Comparison of ENCODE assay signal across 11 cellular contexts in the genomic region with DNA sequence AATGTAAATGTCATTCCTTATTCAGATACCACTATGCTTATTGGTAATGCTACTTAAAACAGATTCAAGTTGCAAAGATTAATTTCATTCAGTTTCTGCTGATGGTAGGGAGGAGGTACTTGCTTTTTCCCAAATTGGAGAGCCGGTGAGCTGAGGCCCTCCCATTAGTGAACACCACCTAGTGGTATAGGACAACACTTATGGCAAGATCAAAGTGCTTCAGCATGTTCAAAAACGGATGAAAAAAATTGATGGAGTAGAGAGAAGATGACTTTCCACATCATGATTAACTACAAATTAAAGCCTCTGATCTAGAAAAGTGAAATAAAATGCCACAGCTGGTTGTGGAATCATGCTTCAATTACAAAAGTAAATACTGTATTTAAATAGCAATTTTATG.
A peak's percentile ranks its signal among the peaks of the same experiment; 100 is the strongest.
DNase-seq lines count a peak whose midpoint lies in the region; ATAC-seq and TF ChIP-seq lines count a peak whose summit lies in the region.
"Had no signal": no experiment of that assay in that cellular context is flagged by ENCODE, and none has a peak within 500 bp of the region (broad histone marks: within the 10 kb centered on the region; RNA-seq: fewer than 3 reads in every experiment).

No MANE protein-coding gene starts in this region.

- POLR2A ChIA-PET in BJ (lab: Charles Lee): no interaction called here
- POLR2A ChIA-PET in activated CD4-positive, alpha-beta memory T cell treated with anti-CD3 and anti-CD28 coated beads, Interleukin-2, amount 10 ng/mL, durations not matched to agents 7 days and 5 days (lab: Charles Lee): no interaction called here

- H3K36me3 ChIP-seq in BJ (ENCODE audit: control insufficient read depth, insufficient read depth, low read length): no peaks in the 10 kb centered on the region
- no peaks in the 10 kb centered on the region for H3K36me3 ChIP-seq in WERI-Rb-1
- H3K36me3 ChIP-seq: right lobe of liver had no signal

- no peak overlapping the region for H3K27ac ChIP-seq in WERI-Rb-1
- H3K27ac ChIP-seq: right lobe of liver had no signal

- no peaks in the 10 kb centered on the region for H3K9me3 Mint-ChIP-seq in activated CD4-positive, alpha-beta memory T cell treated with anti-CD3 and anti-CD28 coated beads, Interleukin-2, amount 10 ng/mL, durations not matched to agents 7 days and 5 days

- H3K4me1 Mint-ChIP-seq in activated CD4-positive, alpha-beta memory T cell treated with anti-CD3 and anti-CD28 coated beads, Interleukin-2, amount 10 ng/mL, durations not matched to agents 7 days and 5 days: no peaks in the 10 kb centered on the region

- no peak overlapping the region for H3K4me3 Mint-ChIP-seq in activated CD4-positive, alpha-beta memory T cell treated with anti-CD3 and anti-CD28 coated beads, Interleukin-2, amount 10 ng/mL, durations not matched to agents 7 days and 5 days

- intact Hi-C loops in Right ventricle myocardium superior (cut with DNase I): no loop called here

- CTCF ChIA-PET in BJ (lab: Yijun Ruan, JAX): no interaction called here
- CTCF ChIA-PET in activated CD4-positive, alpha-beta memory T cell treated with anti-CD3 and anti-CD28 coated beads, Interleukin-2, amount 10 ng/mL, durations not matched to agents 7 days and 5 days (lab: Charles Lee): no interaction called here

- no peak for ATAC-seq in Right ventricle myocardium superior (ENCODE audit: poor library complexity)

- no peak overlapping the region for H3K4me3 ChIP-seq in BJ (ENCODE audit: low read depth, low read length)
- H3K4me3 ChIP-seq in WERI-Rb-1 (ENCODE audit: low read depth, low read length): no peak overlapping the region
- H3K4me3 ChIP-seq: right lobe of liver had no signal

- no peak for DNase-seq in BJ (ENCODE audit: low read depth)
- peak; percentile 3 for DNase-seq in HCEC 1CT
- DNase-seq in WERI-Rb-1: no peak
- peak; percentile 4 for DNase-seq in iris pigment epithelial cell (ENCODE audit: low read depth)
- no peak for DNase-seq in NCI-H1048 (lab: John Stamatoyannopoulos, UW)
- no peak for DNase-seq in activated CD4-positive, alpha-beta memory T cell treated with anti-CD3 and anti-CD28 coated beads, Interleukin-2, amount 10 ng/mL, durations not matched to agents 7 days and 5 days
- no peak for DNase-seq in HuH-7 (ENCODE audit: low spot score)
- no peak for DNase-seq in Right ventricle myocardium superior
- DNase-seq: activated CD8-positive, alpha-beta memory T cell treated with anti-CD3 and anti-CD28 coated beads, Interleukin-2, amount 50 U/mL, for 48 hours; amygdala; right lobe of liver had no signal

- peaks cover 3% of the 10 kb centered on the region for H3K36me3 Mint-ChIP-seq in activated CD4-positive, alpha-beta memory T cell treated with anti-CD3 and anti-CD28 coated beads, Interleukin-2, amount 10 ng/mL, durations not matched to agents 7 days and 5 days (ENCODE audit: low read depth)

- H3K9me3 ChIP-seq in WERI-Rb-1 (ENCODE audit: severe bottlenecking): no peaks in the 10 kb centered on the region
- H3K9me3 ChIP-seq: right lobe of liver had no signal

- H3K27me3 ChIP-seq in BJ (ENCODE audit: control insufficient read depth, insufficient read depth, low read length) (no peaks in the 10 kb centered on the region), WERI-Rb-1 (ENCODE audit: insufficient read depth, low read depth, severe bottlenecking) (peaks cover 2% of the 10 kb centered on the region)
- H3K27me3 ChIP-seq: right lobe of liver had no signal

- H3K27me3 Mint-ChIP-seq in activated CD4-positive, alpha-beta memory T cell treated with anti-CD3 and anti-CD28 coated beads, Interleukin-2, amount 10 ng/mL, durations not matched to agents 7 days and 5 days: no peaks in the 10 kb centered on the region

- H3K27ac Mint-ChIP-seq in activated CD4-positive, alpha-beta memory T cell treated with anti-CD3 and anti-CD28 coated beads, Interleukin-2, amount 10 ng/mL, durations not matched to agents 7 days and 5 days: no peak overlapping the region

- TF ChIP-seq CTCF in BJ (IDR thresholded peaks at IDR 0.05; ENCODE audit: insufficient read depth, low read depth, low read length) (peak; percentile 17; the same call in 1 of the 2 replicates), WERI-Rb-1 (IDR thresholded peaks at IDR 0.05; ENCODE audit: low read depth, low read length) (0 out of 2 replicates have a peak, but pooled peaks have one; percentile 8)

Comparison
In these comparisons a context has a peak if more than half of its experiments do, and no peak if none do; other contexts are left out.
1. DNase-seq: peak in HCEC 1CT (single experiment) and iris pigment epithelial cell (single experiment); none in BJ (single experiment), WERI-Rb-1 (single experiment), NCI-H1048 (single experiment), activated CD4-positive, alpha-beta memory T cell treated with anti-CD3 and anti-CD28 coated beads, Interleukin-2, amount 10 ng/mL, durations not matched to agents 7 days and 5 days (single experiment), HuH-7 (single experiment) and Right ventricle myocardium superior (single experiment).